ENCODE assay signal across 21 cellular contexts in genomic region chr11:118000850-118001228, GRCh38. TPM values are rescaled to one million over a fixed set of nuclear protein-coding genes. Genes with fewer than 3 reads are reported as not detected.
DNase-seq lines count a peak whose midpoint lies in the region; ATAC-seq, FAIRE-seq and TF ChIP-seq lines count a peak whose summit lies in the region.
"Had no signal": no experiment of that assay in that cellular context is flagged by ENCODE, and none has a peak within 500 bp of the region (broad histone marks: within the 10 kb centered on the region; RNA-seq: fewer than 3 reads in every experiment).

No MANE protein-coding gene starts in this region.

- H3K4me3 ChIP-seq in dorsolateral prefrontal cortex: no peak overlapping the region
- H3K4me3 ChIP-seq: A549; BLaER1 treated with 17β-estradiol and CSF1 and Interleukin-3, amounts not matched to agents 10 nM and 100 nM; cardiac muscle cell; neural progenitor cell; PC-9; psoas muscle; SJSA1; smooth muscle cell had no signal

- peaks cover 97% of the 10 kb centered on the region for H3K4me1 Mint-ChIP-seq in activated CD4-positive, alpha-beta T cell treated with anti-CD3 and anti-CD28 coated beads, Interleukin-2, amount 10 ng/mL, durations not matched to agents 7 days and 5 days
- H3K4me1 Mint-ChIP-seq in activated B cell treated with CpG ODN at 0.5 μM for 24 hours: peaks cover 87% of the 10 kb centered on the region
- peaks cover 90 to 93% of the 10 kb centered on the region in 2 donors for H3K4me1 Mint-ChIP-seq in effector memory CD8-positive, alpha-beta T cell (ENCODE audit: low read depth in 2 of 2)
- H3K4me1 Mint-ChIP-seq in stimulated activated effector memory CD8-positive, alpha-beta T cell treated with anti-CD3 and anti-CD28 coated beads, Interleukin-12 subunit alpha, Interleukin-12 subunit beta, amount 100 ng/mL, for 72 hours: peaks cover 94% of the 10 kb centered on the region

- no peak for ATAC-seq in activated B cell treated with CpG ODN at 0.5 μM for 24 hours (ENCODE audit: low read depth)
- no peak for ATAC-seq in effector memory CD8-positive, alpha-beta T cell (replicated peaks)
- no peak for ATAC-seq in stimulated activated effector memory CD8-positive, alpha-beta T cell treated with anti-CD3 and anti-CD28 coated beads, Interleukin-12 subunit alpha, Interleukin-12 subunit beta, amount 100 ng/mL, for 72 hours
- ATAC-seq in GM18873 (IDR thresholded peaks at IDR 0.05; ENCODE audit: low FRiP score, unreplicated experiment): no peak
- ATAC-seq: A549, psoas muscle had no signal

- TF ChIP-seq CTCF in activated B cell treated with CpG ODN at 0.5 μM for 24 hours (IDR thresholded peaks at IDR 0.05) (no peak), dorsolateral prefrontal cortex (IDR thresholded peaks at IDR 0.05 in 54 of 56, conservative IDR thresholded peaks at IDR 0.05 in 2 of 56; ENCODE audit: low read depth in 1 of 56, partially characterized antibody in 56 of 56) (no peak)

- no peak overlapping the region for H3K27ac ChIP-seq in dorsolateral prefrontal cortex
- H3K27ac ChIP-seq: A549, cardiac muscle cell, KMS-11, neural progenitor cell, PC-9, psoas muscle, SJSA1 had no signal

- CTCF ChIA-PET in activated CD4-positive, alpha-beta T cell treated with anti-CD3 and anti-CD28 coated beads, Interleukin-2, amount 10 ng/mL, durations not matched to agents 7 days and 5 days (lab: Charles Lee): interaction anchor here (1.2 to 5.7 kb wide), 5 partner anchors 13 to 51 kb away, joined by 3 to 40 read pairs (median 25); partner anchors contain the start of gene IL10RA
- CTCF ChIA-PET in activated B cell treated with CpG ODN at 0.5 μM for 24 hours (lab: Charles Lee): interaction anchor here (0.8 to 6.2 kb wide), 6 partner anchors 10 to 193 kb away, joined by 3 to 40 read pairs (median 7); no protein-coding TSS in a partner anchor

- peaks cover 85% of the 10 kb centered on the region for H3K36me3 Mint-ChIP-seq in activated CD4-positive, alpha-beta T cell treated with anti-CD3 and anti-CD28 coated beads, Interleukin-2, amount 10 ng/mL, durations not matched to agents 7 days and 5 days (ENCODE audit: low read depth)
- peaks cover 68% of the 10 kb centered on the region for H3K36me3 Mint-ChIP-seq in activated B cell treated with CpG ODN at 0.5 μM for 24 hours (ENCODE audit: low read depth)
- H3K36me3 Mint-ChIP-seq in effector memory CD8-positive, alpha-beta T cell (ENCODE audit: insufficient read depth): peaks cover 72% of the 10 kb centered on the region
- peaks cover 87% of the 10 kb centered on the region for H3K36me3 Mint-ChIP-seq in stimulated activated effector memory CD8-positive, alpha-beta T cell treated with anti-CD3 and anti-CD28 coated beads, Interleukin-12 subunit alpha, Interleukin-12 subunit beta, amount 100 ng/mL, for 72 hours
- H3K36me3 Mint-ChIP-seq: neural progenitor cell had no signal

- no peak overlapping the region for H3K4me3 Mint-ChIP-seq in activated CD4-positive, alpha-beta T cell treated with anti-CD3 and anti-CD28 coated beads, Interleukin-2, amount 10 ng/mL, durations not matched to agents 7 days and 5 days
- H3K4me3 Mint-ChIP-seq in activated B cell treated with CpG ODN at 0.5 μM for 24 hours: no peak overlapping the region
- peak overlapping the region; percentile 61 to 74 for H3K4me3 Mint-ChIP-seq in effector memory CD8-positive, alpha-beta T cell
- H3K4me3 Mint-ChIP-seq in stimulated activated effector memory CD8-positive, alpha-beta T cell treated with anti-CD3 and anti-CD28 coated beads, Interleukin-12 subunit alpha, Interleukin-12 subunit beta, amount 100 ng/mL, for 72 hours: peak overlapping the region; percentile 56
- H3K4me3 Mint-ChIP-seq: neural progenitor cell had no signal

- H3K27me3 Mint-ChIP-seq in activated CD4-positive, alpha-beta T cell treated with anti-CD3 and anti-CD28 coated beads, Interleukin-2, amount 10 ng/mL, durations not matched to agents 7 days and 5 days: no peaks in the 10 kb centered on the region
- no peaks in the 10 kb centered on the region for H3K27me3 Mint-ChIP-seq in activated B cell treated with CpG ODN at 0.5 μM for 24 hours
- no peaks in the 10 kb centered on the region for H3K27me3 Mint-ChIP-seq in effector memory CD8-positive, alpha-beta T cell

- H3K9me3 Mint-ChIP-seq in activated CD4-positive, alpha-beta T cell treated with anti-CD3 and anti-CD28 coated beads, Interleukin-2, amount 10 ng/mL, durations not matched to agents 7 days and 5 days: peaks cover 17% of the 10 kb centered on the region
- peaks cover 4% of the 10 kb centered on the region for H3K9me3 Mint-ChIP-seq in activated B cell treated with CpG ODN at 0.5 μM for 24 hours
- peaks cover 0 to 4% of the 10 kb centered on the region in 2 donors for H3K9me3 Mint-ChIP-seq in effector memory CD8-positive, alpha-beta T cell
- H3K9me3 Mint-ChIP-seq in stimulated activated effector memory CD8-positive, alpha-beta T cell treated with anti-CD3 and anti-CD28 coated beads, Interleukin-12 subunit alpha, Interleukin-12 subunit beta, amount 100 ng/mL, for 72 hours: peaks cover 13% of the 10 kb centered on the region

- peak overlapping the region; percentile 90 for H3K27ac Mint-ChIP-seq in activated CD4-positive, alpha-beta T cell treated with anti-CD3 and anti-CD28 coated beads, Interleukin-2, amount 10 ng/mL, durations not matched to agents 7 days and 5 days
- H3K27ac Mint-ChIP-seq in activated B cell treated with CpG ODN at 0.5 μM for 24 hours: peak overlapping the region; percentile 98
- H3K27ac Mint-ChIP-seq in effector memory CD8-positive, alpha-beta T cell: peak overlapping the region; percentile 87 to 92
- H3K27ac Mint-ChIP-seq in stimulated activated effector memory CD8-positive, alpha-beta T cell treated with anti-CD3 and anti-CD28 coated beads, Interleukin-12 subunit alpha, Interleukin-12 subunit beta, amount 100 ng/mL, for 72 hours: peak overlapping the region; percentile 98
- H3K27ac Mint-ChIP-seq: neural progenitor cell had no signal

- intact Hi-C loops in activated B cell treated with CpG ODN at 0.5 μM for 24 hours (cut with micrococcal nuclease) (loop anchor here (5.0 kb wide), 1 partner anchor 769 kb away; the partner anchor contains the start of genes PCSK7 and RNF214), dorsolateral prefrontal cortex (cut with DNase I) (no loop called here)

- H3K27me3 ChIP-seq in dorsolateral prefrontal cortex: no peaks in the 10 kb centered on the region
- H3K27me3 ChIP-seq: BLaER1 treated with 17β-estradiol and CSF1 and Interleukin-3, amounts not matched to agents 10 nM and 100 nM; cardiac muscle cell; SJSA1 had no signal

- FAIRE-seq in frontal cortex (lab: Jason Lieb, UNC): no peak
- FAIRE-seq: A549, keratinocyte had no signal

- DNase-seq in activated CD4-positive, alpha-beta T cell treated with anti-CD3 and anti-CD28 coated beads, Interleukin-2, amount 10 ng/mL, durations not matched to agents 7 days and 5 days: no peak
- DNase-seq in activated CD4-positive, alpha-beta T cell treated with anti-CD3 and anti-CD28 coated beads for 4 hours: no peak
- DNase-seq in activated B cell treated with CpG ODN at 0.5 μM for 24 hours: no peak
- DNase-seq in effector memory CD8-positive, alpha-beta T cell: no peak
- no peak for DNase-seq in stimulated activated effector memory CD8-positive, alpha-beta T cell treated with anti-CD3 and anti-CD28 coated beads, Interleukin-12 subunit alpha, Interleukin-12 subunit beta, amount 100 ng/mL, for 72 hours (ENCODE audit: low spot score in 2 of 2)
- no peak for DNase-seq in frontal cortex (ENCODE audit: low spot score in 2 of 2)
- DNase-seq in dorsolateral prefrontal cortex: no peak
- DNase-seq: DMS153, mesendoderm, NCI-H1092 treated with DMSO at 0.1 percent for 48 hours, PC-9, psoas muscle had no signal

- POLR2A ChIA-PET in activated CD4-positive, alpha-beta T cell treated with anti-CD3 and anti-CD28 coated beads, Interleukin-2, amount 10 ng/mL, durations not matched to agents 7 days and 5 days (lab: Charles Lee): interaction anchor here (1.5 kb wide), 2 partner anchors 13 to 50 kb away, joined by 6 to 8 read pairs; no protein-coding TSS in a partner anchor
- POLR2A ChIA-PET in activated B cell treated with CpG ODN at 0.5 μM for 24 hours (lab: Charles Lee): interaction anchor here (0.8 to 41.6 kb wide), 10 partner anchors 4 to 185 kb away, joined by 3 to 1422 read pairs (median 84); partner anchors contain the start of gene IL10RA

RNA-seq across cellular contexts. Expression of gene IL10RA, which starts 14.6 kb away (rescaled TPM):
- total RNA-seq in activated CD4-positive, alpha-beta T cell treated with anti-CD3 and anti-CD28 coated beads, Interleukin-2, amount 10 ng/mL, durations not matched to agents 7 days and 5 days: 100 to 1,000 TPM; 161 to 187 TPM
- total RNA-seq in activated B cell treated with CpG ODN at 0.5 μM for 24 hours: 303 and 350 TPM in 2 replicates
- total RNA-seq in frontal cortex: 2.0 TPM
- 10 to 100 TPM in 47 of 120 experiments, 1 to 10 TPM in 73; 3.0 to 23.1 (median 8.5) TPM for total RNA-seq in dorsolateral prefrontal cortex
- total RNA-seq: cardiac muscle cell, PC-9, SJSA1 had no signal

Comparison
In these comparisons a context has a peak if more than half of its experiments do, and no peak if none do; other contexts are left out.
1. H3K4me3 Mint-ChIP-seq: peak in effector memory CD8-positive, alpha-beta T cell (2 of 2) and stimulated activated effector memory CD8-positive, alpha-beta T cell treated with anti-CD3 and anti-CD28 coated beads, Interleukin-12 subunit alpha, Interleukin-12 subunit beta, amount 100 ng/mL, for 72 hours (single experiment); none in activated CD4-positive, alpha-beta T cell treated with anti-CD3 and anti-CD28 coated beads, Interleukin-2, amount 10 ng/mL, durations not matched to agents 7 days and 5 days (single experiment) and activated B cell treated with CpG ODN at 0.5 μM for 24 hours (single experiment).
2. RNA of gene IL10RA, which starts 14.6 kb away (total RNA-seq): 303 to 350 TPM in activated B cell treated with CpG ODN at 0.5 μM for 24 hours and 161 to 187 TPM in activated CD4-positive, alpha-beta T cell treated with anti-CD3 and anti-CD28 coated beads, Interleukin-2, amount 10 ng/mL, durations not matched to agents 7 days and 5 days; 3.0 to 23.1 TPM in dorsolateral prefrontal cortex and 2.0 TPM in frontal cortex (single experiment); every median in the first group is over 4 times any median in the second.
3. Peak in every context shown above with its lines, with median percentiles within 50 percentile points of each other: H3K27ac Mint-ChIP-seq.